In the genomic region with DNA sequence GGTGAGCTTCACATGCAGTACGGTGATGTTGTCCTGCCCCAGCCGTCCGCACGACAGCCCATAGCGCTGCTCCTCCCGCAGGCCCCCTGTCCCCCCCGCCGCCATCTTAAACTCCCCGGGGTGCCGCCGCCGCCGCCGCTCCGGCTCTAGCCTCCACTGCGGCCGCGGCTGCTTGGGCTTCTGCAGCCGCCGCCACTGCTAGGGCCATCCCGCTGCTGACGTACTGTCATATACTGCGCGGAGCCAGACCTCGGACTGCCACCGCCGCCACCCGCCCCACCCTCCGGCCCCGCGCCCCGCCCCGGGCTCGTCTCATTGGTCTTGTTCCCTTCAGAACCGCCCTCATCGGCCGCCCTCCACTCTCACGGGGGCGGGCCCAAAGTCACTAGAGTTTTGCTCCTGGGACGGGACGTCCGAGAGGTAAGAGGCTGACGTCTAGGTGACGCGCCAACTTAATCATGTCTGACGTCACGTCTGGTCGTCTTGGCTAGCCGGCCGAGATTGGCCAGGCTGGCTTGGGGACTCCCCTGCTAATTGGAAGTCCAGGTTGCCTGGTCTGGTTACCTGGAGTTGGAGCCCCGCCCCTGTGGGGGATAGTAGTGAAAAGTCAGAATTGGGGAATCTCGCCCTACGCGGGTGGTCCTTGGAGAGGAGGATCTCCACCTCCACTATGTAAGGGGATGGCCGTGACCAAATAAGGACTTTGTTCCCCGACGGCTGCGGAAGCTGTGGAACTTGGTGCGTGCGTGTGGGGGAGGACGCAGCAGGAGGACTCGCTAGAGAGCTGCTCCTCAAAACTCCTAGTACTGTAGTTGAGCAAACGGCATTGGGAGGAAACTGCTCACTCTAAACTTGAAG, we compare ENCODE assay signal across 1 cellular context.
A peak's percentile ranks its signal among the peaks of the same experiment; 100 is the strongest.
TF ChIP-seq lines count a peak whose summit lies in the region.

A gene (minus strand): TSS at position 235 of the 858 bp plus-strand sequence. CDS start 130 bp downstream, at position 105.

TF ChIP-seq in HEK293, 187 proteins besides CTCF, POLR2A, EP300 and RAD21 (continued from another document and continues in another):
- TF ChIP-seq, protein P1, sequence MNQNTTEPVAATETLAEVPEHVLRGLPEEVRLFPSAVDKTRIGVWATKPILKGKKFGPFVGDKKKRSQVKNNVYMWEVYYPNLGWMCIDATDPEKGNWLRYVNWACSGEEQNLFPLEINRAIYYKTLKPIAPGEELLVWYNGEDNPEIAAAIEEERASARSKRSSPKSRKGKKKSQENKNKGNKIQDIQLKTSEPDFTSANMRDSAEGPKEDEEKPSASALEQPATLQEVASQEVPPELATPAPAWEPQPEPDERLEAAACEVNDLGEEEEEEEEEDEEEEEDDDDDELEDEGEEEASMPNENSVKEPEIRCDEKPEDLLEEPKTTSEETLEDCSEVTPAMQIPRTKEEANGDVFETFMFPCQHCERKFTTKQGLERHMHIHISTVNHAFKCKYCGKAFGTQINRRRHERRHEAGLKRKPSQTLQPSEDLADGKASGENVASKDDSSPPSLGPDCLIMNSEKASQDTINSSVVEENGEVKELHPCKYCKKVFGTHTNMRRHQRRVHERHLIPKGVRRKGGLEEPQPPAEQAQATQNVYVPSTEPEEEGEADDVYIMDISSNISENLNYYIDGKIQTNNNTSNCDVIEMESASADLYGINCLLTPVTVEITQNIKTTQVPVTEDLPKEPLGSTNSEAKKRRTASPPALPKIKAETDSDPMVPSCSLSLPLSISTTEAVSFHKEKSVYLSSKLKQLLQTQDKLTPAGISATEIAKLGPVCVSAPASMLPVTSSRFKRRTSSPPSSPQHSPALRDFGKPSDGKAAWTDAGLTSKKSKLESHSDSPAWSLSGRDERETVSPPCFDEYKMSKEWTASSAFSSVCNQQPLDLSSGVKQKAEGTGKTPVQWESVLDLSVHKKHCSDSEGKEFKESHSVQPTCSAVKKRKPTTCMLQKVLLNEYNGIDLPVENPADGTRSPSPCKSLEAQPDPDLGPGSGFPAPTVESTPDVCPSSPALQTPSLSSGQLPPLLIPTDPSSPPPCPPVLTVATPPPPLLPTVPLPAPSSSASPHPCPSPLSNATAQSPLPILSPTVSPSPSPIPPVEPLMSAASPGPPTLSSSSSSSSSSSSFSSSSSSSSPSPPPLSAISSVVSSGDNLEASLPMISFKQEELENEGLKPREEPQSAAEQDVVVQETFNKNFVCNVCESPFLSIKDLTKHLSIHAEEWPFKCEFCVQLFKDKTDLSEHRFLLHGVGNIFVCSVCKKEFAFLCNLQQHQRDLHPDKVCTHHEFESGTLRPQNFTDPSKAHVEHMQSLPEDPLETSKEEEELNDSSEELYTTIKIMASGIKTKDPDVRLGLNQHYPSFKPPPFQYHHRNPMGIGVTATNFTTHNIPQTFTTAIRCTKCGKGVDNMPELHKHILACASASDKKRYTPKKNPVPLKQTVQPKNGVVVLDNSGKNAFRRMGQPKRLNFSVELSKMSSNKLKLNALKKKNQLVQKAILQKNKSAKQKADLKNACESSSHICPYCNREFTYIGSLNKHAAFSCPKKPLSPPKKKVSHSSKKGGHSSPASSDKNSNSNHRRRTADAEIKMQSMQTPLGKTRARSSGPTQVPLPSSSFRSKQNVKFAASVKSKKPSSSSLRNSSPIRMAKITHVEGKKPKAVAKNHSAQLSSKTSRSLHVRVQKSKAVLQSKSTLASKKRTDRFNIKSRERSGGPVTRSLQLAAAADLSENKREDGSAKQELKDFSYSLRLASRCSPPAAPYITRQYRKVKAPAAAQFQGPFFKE (tag by site-specific recombination; IDR thresholded peaks at IDR 0.05; ENCODE audit: borderline replicate concordance) = no peak
- TF ChIP-seq ZNF623 (tag by site-specific recombination; IDR thresholded peaks at IDR 0.05) (0 out of 2 replicates have a peak, but pooled peaks have one; percentile 8), ZNF155 (tag by site-specific recombination; IDR thresholded peaks at IDR 0.05) (no peak), OSR2 (tag by site-specific recombination; IDR thresholded peaks at IDR 0.05) (peak; percentile 40; the same call in 1 of the 2 replicates), KLF1 (tag by site-specific recombination; IDR thresholded peaks at IDR 0.05) (0 out of 2 replicates have a peak, but pooled peaks have one; percentile 10), ZFHX2 (tag by site-specific recombination; conservative IDR thresholded peaks at IDR 0.05) (peak; percentile 66), KLF9 (tag by site-specific recombination; IDR thresholded peaks at IDR 0.05; ENCODE audit: low read depth) (peak; percentile 11; the same call in 1 of the 2 replicates), ZEB2 (tag by site-specific recombination; IDR thresholded peaks at IDR 0.05) (peak; percentile 89), ZNF175 (tag by site-specific recombination; IDR thresholded peaks at IDR 0.05) (no peak), SP2 (tag by site-specific recombination; IDR thresholded peaks at IDR 0.05) (peak; percentile 95), SCRT2 (tag by site-specific recombination; IDR thresholded peaks at IDR 0.05) (no peak), BCL11B (tag by site-specific recombination; IDR thresholded peaks at IDR 0.05; ENCODE audit: low read depth) (peak; percentile 56; the same call in 1 of the 2 replicates), WT1 (tag by site-specific recombination; IDR thresholded peaks at IDR 0.05) (0 out of 2 replicates have a peak, but pooled peaks have one; percentile 50), ZNF169 (tag by site-specific recombination; IDR thresholded peaks at IDR 0.05) (no peak), SP3 (tag by site-specific recombination; IDR thresholded peaks at IDR 0.05) (peak; percentile 87), ZNF354C (tag by site-specific recombination; IDR thresholded peaks at IDR 0.05; ENCODE audit: borderline replicate concordance, low read depth) (no peak), OVOL3 (tag by site-specific recombination; IDR thresholded peaks at IDR 0.05) (no peak), ZNF335 (tag by site-specific recombination; conservative IDR thresholded peaks at IDR 0.05) (peak; percentile 93), ZNF416 (tag by site-specific recombination; IDR thresholded peaks at IDR 0.05) (no peak), YY1 (tag by site-specific recombination; IDR thresholded peaks at IDR 0.05) (peak; percentile 90; the same call in 1 of the 2 replicates), ZNF777 (tag by site-specific recombination; IDR thresholded peaks at IDR 0.05; ENCODE audit: borderline replicate concordance) (0 out of 2 replicates have a peak, but pooled peaks have one; percentile 62), ZNF10 (tag by site-specific recombination; IDR thresholded peaks at IDR 0.05) (no peak), ZNF560 (tag by site-specific recombination; IDR thresholded peaks at IDR 0.05; ENCODE audit: borderline replicate concordance) (no peak; the same call in none of the 2 replicates), ZNF558 (tag by site-specific recombination; IDR thresholded peaks at IDR 0.05) (no peak), ZIC2 (tag by site-specific recombination; IDR thresholded peaks at IDR 0.05) (peak; percentile 62), EGR2 (tag by site-specific recombination; IDR thresholded peaks at IDR 0.05; ENCODE audit: low read depth) (peak; percentile 16; the same call in 1 of the 2 replicates), ZNF146 (tag by site-specific recombination; IDR thresholded peaks at IDR 0.05) (no peak), ZBTB48 (tag by site-specific recombination; IDR thresholded peaks at IDR 0.05) (no peak), ZNF23 (tag by site-specific recombination; IDR thresholded peaks at IDR 0.05; ENCODE audit: borderline replicate concordance) (no peak), ZNF423 (tag by site-specific recombination; IDR thresholded peaks at IDR 0.05) (peak; percentile 83; the same call in 1 of the 2 replicates), ZNF37A (tag by site-specific recombination; IDR thresholded peaks at IDR 0.05) (no peak), ZNF596 (tag by site-specific recombination; IDR thresholded peaks at IDR 0.05) (no peak), SP7 (tag by site-specific recombination; IDR thresholded peaks at IDR 0.05) (peak; percentile 77), ZNF626 (tag by site-specific recombination; IDR thresholded peaks at IDR 0.05) (no peak), IKZF3 (tag by site-specific recombination; IDR thresholded peaks at IDR 0.05) (peak; percentile 55), SALL2 (tag by site-specific recombination; IDR thresholded peaks at IDR 0.05; ENCODE audit: borderline replicate concordance) (no peak)
- TF ChIP-seq, protein P2, sequence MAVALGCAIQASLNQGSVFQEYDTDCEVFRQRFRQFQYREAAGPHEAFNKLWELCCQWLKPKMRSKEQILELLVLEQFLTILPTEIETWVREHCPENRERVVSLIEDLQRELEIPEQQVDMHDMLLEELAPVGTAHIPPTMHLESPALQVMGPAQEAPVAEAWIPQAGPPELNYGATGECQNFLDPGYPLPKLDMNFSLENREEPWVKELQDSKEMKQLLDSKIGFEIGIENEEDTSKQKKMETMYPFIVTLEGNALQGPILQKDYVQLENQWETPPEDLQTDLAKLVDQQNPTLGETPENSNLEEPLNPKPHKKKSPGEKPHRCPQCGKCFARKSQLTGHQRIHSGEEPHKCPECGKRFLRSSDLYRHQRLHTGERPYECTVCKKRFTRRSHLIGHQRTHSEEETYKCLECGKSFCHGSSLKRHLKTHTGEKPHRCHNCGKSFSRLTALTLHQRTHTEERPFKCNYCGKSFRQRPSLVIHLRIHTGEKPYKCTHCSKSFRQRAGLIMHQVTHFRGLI (tag by site-specific recombination; IDR thresholded peaks at IDR 0.05) = peak; percentile 45
- TF ChIP-seq, protein P3, sequence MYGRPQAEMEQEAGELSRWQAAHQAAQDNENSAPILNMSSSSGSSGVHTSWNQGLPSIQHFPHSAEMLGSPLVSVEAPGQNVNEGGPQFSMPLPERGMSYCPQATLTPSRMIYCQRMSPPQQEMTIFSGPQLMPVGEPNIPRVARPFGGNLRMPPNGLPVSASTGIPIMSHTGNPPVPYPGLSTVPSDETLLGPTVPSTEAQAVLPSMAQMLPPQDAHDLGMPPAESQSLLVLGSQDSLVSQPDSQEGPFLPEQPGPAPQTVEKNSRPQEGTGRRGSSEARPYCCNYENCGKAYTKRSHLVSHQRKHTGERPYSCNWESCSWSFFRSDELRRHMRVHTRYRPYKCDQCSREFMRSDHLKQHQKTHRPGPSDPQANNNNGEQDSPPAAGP (tag by site-specific recombination; IDR thresholded peaks at IDR 0.05) = peak; percentile 17
- TF ChIP-seq, protein P4, sequence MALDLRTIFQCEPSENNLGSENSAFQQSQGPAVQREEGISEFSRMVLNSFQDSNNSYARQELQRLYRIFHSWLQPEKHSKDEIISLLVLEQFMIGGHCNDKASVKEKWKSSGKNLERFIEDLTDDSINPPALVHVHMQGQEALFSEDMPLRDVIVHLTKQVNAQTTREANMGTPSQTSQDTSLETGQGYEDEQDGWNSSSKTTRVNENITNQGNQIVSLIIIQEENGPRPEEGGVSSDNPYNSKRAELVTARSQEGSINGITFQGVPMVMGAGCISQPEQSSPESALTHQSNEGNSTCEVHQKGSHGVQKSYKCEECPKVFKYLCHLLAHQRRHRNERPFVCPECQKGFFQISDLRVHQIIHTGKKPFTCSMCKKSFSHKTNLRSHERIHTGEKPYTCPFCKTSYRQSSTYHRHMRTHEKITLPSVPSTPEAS (tag by site-specific recombination; IDR thresholded peaks at IDR 0.05) = no peak
- TF ChIP-seq, protein P5, sequence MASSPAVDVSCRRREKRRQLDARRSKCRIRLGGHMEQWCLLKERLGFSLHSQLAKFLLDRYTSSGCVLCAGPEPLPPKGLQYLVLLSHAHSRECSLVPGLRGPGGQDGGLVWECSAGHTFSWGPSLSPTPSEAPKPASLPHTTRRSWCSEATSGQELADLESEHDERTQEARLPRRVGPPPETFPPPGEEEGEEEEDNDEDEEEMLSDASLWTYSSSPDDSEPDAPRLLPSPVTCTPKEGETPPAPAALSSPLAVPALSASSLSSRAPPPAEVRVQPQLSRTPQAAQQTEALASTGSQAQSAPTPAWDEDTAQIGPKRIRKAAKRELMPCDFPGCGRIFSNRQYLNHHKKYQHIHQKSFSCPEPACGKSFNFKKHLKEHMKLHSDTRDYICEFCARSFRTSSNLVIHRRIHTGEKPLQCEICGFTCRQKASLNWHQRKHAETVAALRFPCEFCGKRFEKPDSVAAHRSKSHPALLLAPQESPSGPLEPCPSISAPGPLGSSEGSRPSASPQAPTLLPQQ (tag by site-specific recombination; IDR thresholded peaks at IDR 0.05) = 0 out of 2 replicates have a peak, but pooled peaks have one; percentile 10
- TF ChIP-seq, protein P6, sequence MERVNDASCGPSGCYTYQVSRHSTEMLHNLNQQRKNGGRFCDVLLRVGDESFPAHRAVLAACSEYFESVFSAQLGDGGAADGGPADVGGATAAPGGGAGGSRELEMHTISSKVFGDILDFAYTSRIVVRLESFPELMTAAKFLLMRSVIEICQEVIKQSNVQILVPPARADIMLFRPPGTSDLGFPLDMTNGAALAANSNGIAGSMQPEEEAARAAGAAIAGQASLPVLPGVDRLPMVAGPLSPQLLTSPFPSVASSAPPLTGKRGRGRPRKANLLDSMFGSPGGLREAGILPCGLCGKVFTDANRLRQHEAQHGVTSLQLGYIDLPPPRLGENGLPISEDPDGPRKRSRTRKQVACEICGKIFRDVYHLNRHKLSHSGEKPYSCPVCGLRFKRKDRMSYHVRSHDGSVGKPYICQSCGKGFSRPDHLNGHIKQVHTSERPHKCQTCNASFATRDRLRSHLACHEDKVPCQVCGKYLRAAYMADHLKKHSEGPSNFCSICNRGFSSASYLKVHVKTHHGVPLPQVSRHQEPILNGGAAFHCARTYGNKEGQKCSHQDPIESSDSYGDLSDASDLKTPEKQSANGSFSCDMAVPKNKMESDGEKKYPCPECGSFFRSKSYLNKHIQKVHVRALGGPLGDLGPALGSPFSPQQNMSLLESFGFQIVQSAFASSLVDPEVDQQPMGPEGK (tag by site-specific recombination; IDR thresholded peaks at IDR 0.05) = peak; percentile 53; the same call in 1 of the 2 replicates
- TF ChIP-seq, protein P7, sequence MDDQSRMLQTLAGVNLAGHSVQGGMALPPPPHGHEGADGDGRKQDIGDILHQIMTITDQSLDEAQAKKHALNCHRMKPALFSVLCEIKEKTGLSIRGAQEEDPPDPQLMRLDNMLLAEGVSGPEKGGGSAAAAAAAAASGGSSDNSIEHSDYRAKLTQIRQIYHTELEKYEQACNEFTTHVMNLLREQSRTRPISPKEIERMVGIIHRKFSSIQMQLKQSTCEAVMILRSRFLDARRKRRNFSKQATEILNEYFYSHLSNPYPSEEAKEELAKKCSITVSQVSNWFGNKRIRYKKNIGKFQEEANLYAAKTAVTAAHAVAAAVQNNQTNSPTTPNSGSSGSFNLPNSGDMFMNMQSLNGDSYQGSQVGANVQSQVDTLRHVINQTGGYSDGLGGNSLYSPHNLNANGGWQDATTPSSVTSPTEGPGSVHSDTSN (CRISPR knock-in tag; IDR thresholded peaks at IDR 0.05) = 0 out of 2 replicates have a peak, but pooled peaks have one; percentile 16
- TF ChIP-seq, protein P8, sequence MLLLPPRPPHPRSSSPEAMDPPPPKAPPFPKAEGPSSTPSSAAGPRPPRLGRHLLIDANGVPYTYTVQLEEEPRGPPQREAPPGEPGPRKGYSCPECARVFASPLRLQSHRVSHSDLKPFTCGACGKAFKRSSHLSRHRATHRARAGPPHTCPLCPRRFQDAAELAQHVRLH (tag by site-specific recombination; IDR thresholded peaks at IDR 0.05) = peak; percentile 36; the same call in 1 of the 2 replicates
- TF ChIP-seq, protein P9, sequence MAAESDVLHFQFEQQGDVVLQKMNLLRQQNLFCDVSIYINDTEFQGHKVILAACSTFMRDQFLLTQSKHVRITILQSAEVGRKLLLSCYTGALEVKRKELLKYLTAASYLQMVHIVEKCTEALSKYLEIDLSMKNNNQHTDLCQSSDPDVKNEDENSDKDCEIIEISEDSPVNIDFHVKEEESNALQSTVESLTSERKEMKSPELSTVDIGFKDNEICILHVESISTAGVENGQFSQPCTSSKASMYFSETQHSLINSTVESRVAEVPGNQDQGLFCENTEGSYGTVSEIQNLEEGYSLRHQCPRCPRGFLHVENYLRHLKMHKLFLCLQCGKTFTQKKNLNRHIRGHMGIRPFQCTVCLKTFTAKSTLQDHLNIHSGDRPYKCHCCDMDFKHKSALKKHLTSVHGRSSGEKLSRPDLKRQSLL (tag by site-specific recombination; IDR thresholded peaks at IDR 0.05) = no peak; the same call in 1 of the 2 replicates
